9 cellular contexts compared by ENCODE assay signal in the genomic region with DNA sequence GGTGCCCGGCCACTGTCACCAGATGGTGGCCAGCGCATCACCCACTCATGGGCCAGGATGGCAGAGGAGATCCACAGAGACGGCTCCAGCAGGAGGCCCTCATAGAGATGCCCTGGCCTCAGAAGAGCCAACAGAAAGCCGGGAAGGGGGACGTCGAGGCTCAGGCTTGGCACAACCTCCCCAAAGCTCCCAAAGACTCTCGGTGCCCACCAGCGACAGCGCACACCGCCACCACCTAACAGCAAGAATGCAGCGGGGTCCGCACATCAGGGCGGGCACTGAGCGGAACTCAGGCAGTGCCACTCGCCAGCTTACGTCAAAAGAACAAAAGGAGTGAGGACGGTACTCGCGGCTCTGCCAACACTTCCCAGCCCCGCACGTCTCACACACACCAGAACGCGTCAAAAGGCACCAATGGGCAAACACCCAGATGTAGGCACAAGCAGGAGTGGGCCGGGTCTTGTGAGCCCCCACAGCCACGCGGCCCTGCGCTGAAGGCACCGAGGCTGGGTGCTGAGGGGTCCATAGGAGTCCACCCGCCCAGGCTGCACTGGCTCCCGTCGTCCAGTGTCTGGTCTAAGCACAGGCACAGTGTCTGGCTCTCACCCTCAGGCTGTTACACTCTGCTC. TPM values are rescaled to one million over a fixed set of nuclear protein-coding genes. Genes with fewer than 3 reads are reported as not detected.
DNase-seq lines count a peak whose midpoint lies in the region; ATAC-seq and TF ChIP-seq lines count a peak whose summit lies in the region.
"Not testable (repeated sequence)": the region's sequence is repeated elsewhere in the genome, so short reads cannot be mapped to it uniquely, and the experiment has no call there.
"Had no signal": no experiment of that assay in that cellular context is flagged by ENCODE, and none has a peak within 500 bp of the region (broad histone marks: within the 10 kb centered on the region; RNA-seq: fewer than 3 reads in every experiment).

No MANE protein-coding gene starts in this region.

- not testable (repeated sequence) for TF ChIP-seq CTCF in C4-2B (conservative IDR thresholded peaks at IDR 0.05); ascending aorta (IDR thresholded peaks at IDR 0.05); tibial nerve (IDR thresholded peaks at IDR 0.05)

- H3K27ac ChIP-seq in C4-2B (peak overlapping the region; percentile 80), ascending aorta (peak overlapping the region; percentile 94 to 99), epithelial cell of prostate (peak overlapping the region; percentile 27), layer of hippocampus (ENCODE audit: low read depth, low read length) (peak overlapping the region; percentile 92), tibial nerve (peak overlapping the region; percentile 76 to 87 (median 85))

- not testable (repeated sequence) for H3K27me3 Mint-ChIP-seq in naive thymus-derived CD8-positive, alpha-beta T cell

- TF ChIP-seq EP300 in tibial nerve (IDR thresholded peaks at IDR 0.05): not testable (repeated sequence)

- peak overlapping the region; percentile 42 for H3K9ac ChIP-seq in NT2/D1 (ENCODE audit: insufficient read length, low read depth)
- peak overlapping the region; percentile 80 for H3K9ac ChIP-seq in skeletal muscle satellite cell (ENCODE audit: low read depth, low read length)

- H3K4me3 Mint-ChIP-seq in naive thymus-derived CD8-positive, alpha-beta T cell: peak overlapping the region in 3 of 10 donors; percentile 21 to 67 (median 33)

- TF ChIP-seq POLR2A in tibial nerve (IDR thresholded peaks at IDR 0.05): not testable (repeated sequence)

- H3K36me3 ChIP-seq in NT2/D1 (ENCODE audit: insufficient read depth, insufficient read length, low read length); ascending aorta; skeletal muscle satellite cell (ENCODE audit: insufficient read depth, low read length); tibial nerve: not testable (repeated sequence)

- WGBS in tibial nerve, 2 donors: 70 to 81% methylated on average over 20 to 30 of the region's 31 CpGs

- H3K27me3 ChIP-seq in NT2/D1 (ENCODE audit: insufficient read depth, insufficient read length); ascending aorta; layer of hippocampus (ENCODE audit: control insufficient read depth, insufficient read depth, low read length); skeletal muscle satellite cell (ENCODE audit: control insufficient read depth, insufficient read depth, low read length); tibial nerve: not testable (repeated sequence)

- POLR2A ChIA-PET in naive thymus-derived CD8-positive, alpha-beta T cell (lab: Charles Lee): interaction anchor here (1.1 kb wide), 1 partner anchor 21 kb away, joined by 3 read pairs; the partner anchor contains the start of gene RAB26

- peak overlapping the region; percentile 63 for H3K4me2 ChIP-seq in skeletal muscle satellite cell (ENCODE audit: low read length)

- peak overlapping the region in 7 of 10 donors; percentile 25 to 84 (median 64) for H3K27ac Mint-ChIP-seq in naive thymus-derived CD8-positive, alpha-beta T cell

- H3K9me3 Mint-ChIP-seq in naive thymus-derived CD8-positive, alpha-beta T cell: not testable (repeated sequence)

- H3K4me3 ChIP-seq in NT2/D1 (ENCODE audit: insufficient read length, low read depth); tibial nerve: not testable (repeated sequence)
- H3K4me3 ChIP-seq in ascending aorta (peak overlapping the region; percentile 44 to 62), skeletal muscle satellite cell (ENCODE audit: low read length) (peak overlapping the region; percentile 16)

- H3K4me1 Mint-ChIP-seq in naive thymus-derived CD8-positive, alpha-beta T cell: peaks cover 13 to 34% (median 17%) of the 10 kb centered on the region in 4 donors

- H3K36me3 Mint-ChIP-seq in naive thymus-derived CD8-positive, alpha-beta T cell: not testable (repeated sequence)

- peak; percentile 11 to 12 for ATAC-seq in naive thymus-derived CD8-positive, alpha-beta T cell

- DNase-seq in NT2/D1 (ENCODE audit: low read depth, low spot score); epithelial cell of prostate (ENCODE audit: low read depth, low spot score); tibial nerve (ENCODE audit: low spot score in 2 of 2): not testable (repeated sequence)
- DNase-seq in ascending aorta (ENCODE audit: low spot score in 2 of 2): peak in 1 of 2 donors; percentile 83
- DNase-seq in naive thymus-derived CD8-positive, alpha-beta T cell: peak in 4 of 10 donors; percentile 21 to 45 (median 37)

- H3K4me1 ChIP-seq in NT2/D1 (ENCODE audit: insufficient read depth, insufficient read length): peaks cover 22% of the 10 kb centered on the region
- H3K4me1 ChIP-seq in ascending aorta: peaks cover 34 to 63% of the 10 kb centered on the region in 2 donors
- H3K4me1 ChIP-seq in skeletal muscle satellite cell (ENCODE audit: control insufficient read depth, insufficient read depth, low read length): peaks cover 62% of the 10 kb centered on the region
- peaks cover 0 to 86% (median 58%) of the 10 kb centered on the region in 4 donors for H3K4me1 ChIP-seq in tibial nerve

- not testable (repeated sequence) for H3K9me3 ChIP-seq in NT2/D1 (ENCODE audit: insufficient read depth, low read length); ascending aorta; skeletal muscle satellite cell (replicated peaks; ENCODE audit: low read length); tibial nerve

- intact Hi-C loops in ascending aorta (cut with DNase I): not testable (repeated sequence)

RNA-seq across cellular contexts. Expression of gene PKD1, which starts 8.7 kb away (rescaled TPM):
- total RNA-seq in ascending aorta (551 TPM), tibial nerve (100 to 1,000 TPM; 207 to 542 (median 381) TPM)
- total RNA-seq in naive thymus-derived CD8-positive, alpha-beta T cell: 100 to 1,000 TPM; 131 to 134 TPM
- 1 to 10 TPM; 3.5 to 9.9 (median 4.8) TPM for polyA plus RNA-seq in naive thymus-derived CD8-positive, alpha-beta T cell
- 90.8 and 110 TPM in 2 replicates for total RNA-seq in skeletal muscle satellite cell (2012; rRNA removed)

RNA-seq across cellular contexts. Expression of gene RAB26, which starts 21.4 kb away (rescaled TPM):
- total RNA-seq in ascending aorta (not detected), tibial nerve (not detected)
- not detected for total RNA-seq in naive thymus-derived CD8-positive, alpha-beta T cell
- 1 to 10 TPM in 1 of 3 donors, under 1 TPM in 2; 0.27 to 1.2 (median 0.94) TPM for polyA plus RNA-seq in naive thymus-derived CD8-positive, alpha-beta T cell
- total RNA-seq in skeletal muscle satellite cell (2012; rRNA removed): 0.66 TPM in 1 of 2 replicates, not detected in the other
- total RNA-seq: activated T-cell treated with anti-CD3 and anti-CD28 coated beads, Interleukin-2, amount 50 U/mL, for 4 hours had no signal

RNA-seq across cellular contexts. Expression of gene TRAF7, which starts 28.5 kb away (rescaled TPM):
- total RNA-seq in ascending aorta (39.6 TPM), tibial nerve (10 to 100 TPM; 29.1 to 53.7 (median 38.4) TPM)
- 10 to 100 TPM; 32.3 to 39.5 TPM for total RNA-seq in naive thymus-derived CD8-positive, alpha-beta T cell
- polyA plus RNA-seq in naive thymus-derived CD8-positive, alpha-beta T cell: 1 to 10 TPM; 3.5 to 8.8 (median 4.3) TPM
- total RNA-seq in skeletal muscle satellite cell (2012; rRNA removed): 55.3 and 64.7 TPM in 2 replicates

Comparison
In these comparisons a context has a peak if more than half of its experiments do, and no peak if none do; other contexts are left out.
1. H3K27ac ChIP-seq: peak in every context shown above with its lines; median percentile 96 in ascending aorta; 92 in layer of hippocampus; 85 in tibial nerve; 80 in C4-2B; 27 in epithelial cell of prostate.